15 cellular contexts compared by ENCODE assay signal in the genomic region with DNA sequence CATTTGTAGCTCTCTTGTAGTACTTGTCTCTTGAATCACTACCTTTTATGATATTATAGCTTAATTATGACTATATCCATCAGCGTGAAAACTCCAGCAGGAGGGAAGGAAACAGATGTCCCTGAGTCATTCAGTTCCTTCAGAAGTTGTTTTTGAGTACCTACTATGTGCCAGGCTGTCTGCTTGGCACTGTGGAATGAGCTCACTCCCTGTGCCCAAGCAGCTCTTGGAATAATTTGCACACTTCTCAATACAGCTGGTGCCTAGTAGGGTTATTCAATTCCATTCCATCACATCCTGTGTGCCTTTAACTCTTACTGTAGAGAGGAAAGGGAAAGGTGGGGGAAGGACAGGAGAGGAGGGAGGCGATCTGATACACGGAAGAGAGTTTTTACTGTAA.
A peak's percentile ranks its signal among the peaks of the same experiment; 100 is the strongest.
DNase-seq lines count a peak whose midpoint lies in the region; ATAC-seq, FAIRE-seq and TF ChIP-seq lines count a peak whose summit lies in the region.
"Had no signal": no experiment of that assay in that cellular context is flagged by ENCODE, and none has a peak within 500 bp of the region (broad histone marks: within the 10 kb centered on the region; RNA-seq: fewer than 3 reads in every experiment).

No MANE protein-coding gene starts in this region.

- H3K4me3 ChIP-seq in Caco-2 (ENCODE audit: low read depth, low read length), result no peak overlapping the region

- no peaks in the 10 kb centered on the region for H3K27me3 Mint-ChIP-seq in CD4-positive, alpha-beta T cell
- H3K27me3 Mint-ChIP-seq in Caco-2 (ENCODE audit: insufficient read depth, unreplicated experiment), result no peaks in the 10 kb centered on the region
- H3K27me3 Mint-ChIP-seq in activated B cell treated with CpG ODN at 0.5 μM for 24 hours, result no peaks in the 10 kb centered on the region
- no peaks in the 10 kb centered on the region for H3K27me3 Mint-ChIP-seq in effector memory CD8-positive, alpha-beta T cell
- H3K27me3 Mint-ChIP-seq: B cell had no signal

- no peak for FAIRE-seq in RCC 7860 (lab: Jason Lieb, UNC)

- no peak overlapping the region for H3K27ac ChIP-seq in CD4-positive, alpha-beta T cell (ENCODE audit: low read depth, low read length)

- POLR2A ChIA-PET in CD4-positive, alpha-beta T cell (lab: Charles Lee), result interaction anchor here (1.0 to 1.3 kb wide), 4 partner anchors 20 to 249 kb away, joined by 3 to 6 read pairs (median 3); a partner anchor contains a TSS
- POLR2A ChIA-PET in Caco-2 (lab: Charles Lee) (no interaction called here), activated B cell treated with CpG ODN at 0.5 μM for 24 hours (lab: Charles Lee) (interaction anchor here (0.6 to 2.9 kb wide), 3 partner anchors 14 to 183 kb away, joined by 3 to 10 read pairs (median 5); a partner anchor contains a TSS)

- H3K4me3 Mint-ChIP-seq in CD4-positive, alpha-beta T cell, result no peak overlapping the region
- no peak overlapping the region for H3K4me3 Mint-ChIP-seq in Caco-2 (ENCODE audit: unreplicated experiment)
- H3K4me3 Mint-ChIP-seq in activated B cell treated with CpG ODN at 0.5 μM for 24 hours, result no peak overlapping the region
- no peak overlapping the region for H3K4me3 Mint-ChIP-seq in effector memory CD8-positive, alpha-beta T cell
- H3K4me3 Mint-ChIP-seq: B cell had no signal

- CTCF ChIA-PET in CD4-positive, alpha-beta T cell (lab: Charles Lee), result interaction anchor here (0.6 to 2.2 kb wide), 3 partner anchors 9 to 148 kb away, joined by 3 to 8 read pairs (median 3); no protein-coding TSS in a partner anchor
- CTCF ChIA-PET in Caco-2 (lab: Charles Lee) (no interaction called here), activated B cell treated with CpG ODN at 0.5 μM for 24 hours (lab: Charles Lee) (interaction anchor here (1.0 to 1.6 kb wide), 3 partner anchors 44 to 78 kb away, joined by 3 to 4 read pairs (median 3); no protein-coding TSS in a partner anchor)

- no peaks in the 10 kb centered on the region for H3K27me3 ChIP-seq in CD4-positive, alpha-beta T cell (ENCODE audit: control insufficient read depth, insufficient read depth, low read length)
- H3K27me3 ChIP-seq in Caco-2 (replicated peaks; ENCODE audit: control insufficient read depth, insufficient read depth, low read length), result no peaks in the 10 kb centered on the region

- H3K9me3 ChIP-seq in CD4-positive, alpha-beta T cell (ENCODE audit: control insufficient read depth, low read length), result no peaks in the 10 kb centered on the region
- H3K9me3 ChIP-seq in Caco-2, result no peaks in the 10 kb centered on the region

- in situ Hi-C loops in KBM-7 (cut with MboI; ENCODE audit: low pct_unique_long_range_greater_than_20kb, low sequenced_read_pairs), result no loop called here

- H3K36me3 Mint-ChIP-seq in CD4-positive, alpha-beta T cell (ENCODE audit: low read depth), result peaks cover 83% of the 10 kb centered on the region
- H3K36me3 Mint-ChIP-seq in Caco-2 (ENCODE audit: insufficient read depth, unreplicated experiment) (peaks cover 24% of the 10 kb centered on the region), activated B cell treated with CpG ODN at 0.5 μM for 24 hours (ENCODE audit: low read depth) (peaks cover 94% of the 10 kb centered on the region)
- H3K36me3 Mint-ChIP-seq in effector memory CD8-positive, alpha-beta T cell (ENCODE audit: insufficient read depth), result peaks cover 47% of the 10 kb centered on the region

- no peaks in the 10 kb centered on the region for H3K9me3 Mint-ChIP-seq in CD4-positive, alpha-beta T cell
- H3K9me3 Mint-ChIP-seq in Caco-2 (ENCODE audit: unreplicated experiment) (peaks cover 9% of the 10 kb centered on the region), activated B cell treated with CpG ODN at 0.5 μM for 24 hours (no peaks in the 10 kb centered on the region)
- no peaks in the 10 kb centered on the region for H3K9me3 Mint-ChIP-seq in effector memory CD8-positive, alpha-beta T cell

- peak overlapping the region; percentile 55 for H3K27ac Mint-ChIP-seq in CD4-positive, alpha-beta T cell
- peak overlapping the region; percentile 5 for H3K27ac Mint-ChIP-seq in Caco-2 (ENCODE audit: unreplicated experiment)
- peak overlapping the region; percentile 12 for H3K27ac Mint-ChIP-seq in activated B cell treated with CpG ODN at 0.5 μM for 24 hours
- H3K27ac Mint-ChIP-seq in effector memory CD8-positive, alpha-beta T cell, result peak overlapping the region; percentile 0 to 61
- H3K27ac Mint-ChIP-seq: B cell had no signal

- H3K4me1 Mint-ChIP-seq in CD4-positive, alpha-beta T cell (ENCODE audit: low read depth), result peaks cover 71% of the 10 kb centered on the region
- H3K4me1 Mint-ChIP-seq in Caco-2 (ENCODE audit: low read depth, unreplicated experiment), result peaks cover 32% of the 10 kb centered on the region
- peaks cover 52% of the 10 kb centered on the region for H3K4me1 Mint-ChIP-seq in activated B cell treated with CpG ODN at 0.5 μM for 24 hours
- peaks cover 12 to 42% of the 10 kb centered on the region in 2 donors for H3K4me1 Mint-ChIP-seq in effector memory CD8-positive, alpha-beta T cell (ENCODE audit: low read depth in 2 of 2)

- no TSS peak for BruUV-seq in Caco-2 (replicated peaks; lab: Mats Ljungman, UMichigan)

- H3K4me1 ChIP-seq in Caco-2, result peaks cover 15% of the 10 kb centered on the region

- TF ChIP-seq CTCF in CD4-positive, alpha-beta T cell (IDR thresholded peaks at IDR 0.05), result no peak
- TF ChIP-seq CTCF in Caco-2 (IDR thresholded peaks at IDR 0.05; ENCODE audit: insufficient read depth in 1 of 2, low read depth in 1 of 2, low read length in 1 of 2, severe bottlenecking in 1 of 2, unreplicated experiment in 1 of 2) (no peak), activated B cell treated with CpG ODN at 0.5 μM for 24 hours (IDR thresholded peaks at IDR 0.05) (no peak)

- no peak for DNase-seq in CD4-positive, alpha-beta T cell
- DNase-seq in Caco-2, result no peak
- no peak for DNase-seq in activated B cell treated with CpG ODN at 0.5 μM for 24 hours
- no peak for DNase-seq in effector memory CD8-positive, alpha-beta T cell
- DNase-seq in RCC 7860 (ENCODE audit: low spot score), result no peak
- DNase-seq in stimulated activated CD4-positive, alpha-beta T cell treated with anti-CD3 and anti-CD28 coated beads, Interleukin-1b, Interleukin-23, amount 100 ng/mL, for 48 hours, result no peak
- no peak for DNase-seq in KBM-7
- no peak for DNase-seq in NCI-H1105 (lab: John Stamatoyannopoulos, UW)
- DNase-seq: ACHN, EL, HCEC 1CT, NCI-H2227 treated with DMSO at 0.1 percent for 48 hours, NCI-H524 treated with DMSO at 0.1 percent for 48 hours, PC-3 had no signal

- no peak for ATAC-seq in CD4-positive, alpha-beta T cell (ENCODE audit: poor library complexity)
- ATAC-seq in activated B cell treated with CpG ODN at 0.5 μM for 24 hours (ENCODE audit: low read depth), result no peak
- ATAC-seq in effector memory CD8-positive, alpha-beta T cell (replicated peaks), result no peak
- ATAC-seq: PC-3 had no signal

- peaks cover 2% of the 10 kb centered on the region; the same call in 1 of the 2 replicates for H3K36me3 ChIP-seq in Caco-2 (ENCODE audit: control insufficient read depth, insufficient read depth, low read length)

- intact Hi-C loops in CD4-positive, alpha-beta T cell (cut with DNase I, micrococcal nuclease), result no loop called here
- intact Hi-C loops in Caco-2 (cut with micrococcal nuclease; ENCODE audit: unreplicated experiment), result no loop called here
- intact Hi-C loops in activated B cell treated with CpG ODN at 0.5 μM for 24 hours (cut with micrococcal nuclease), result no loop called here

Comparison
In these comparisons a context has a peak if more than half of its experiments do, and no peak if none do; other contexts are left out.
1. H3K27ac Mint-ChIP-seq: peak in every context shown above with its lines; median percentile 55 in CD4-positive, alpha-beta T cell; 30 in effector memory CD8-positive, alpha-beta T cell; 12 in activated B cell treated with CpG ODN at 0.5 μM for 24 hours; 5 in Caco-2.